Comparison of ENCODE assay signal across 15 cellular contexts in genomic region chr1:1376551-1377226, GRCh38. TPM values are rescaled to one million over a fixed set of nuclear protein-coding genes. Genes with fewer than 3 reads are reported as not detected.
DNase-seq lines count a peak whose midpoint lies in the region; ATAC-seq and TF ChIP-seq lines count a peak whose summit lies in the region.
"Had no signal": no experiment of that assay in that cellular context is flagged by ENCODE, and none has a peak within 500 bp of the region (broad histone marks: within the 10 kb centered on the region; RNA-seq: fewer than 3 reads in every experiment).

No MANE protein-coding gene starts in this region.

- H3K27ac ChIP-seq in breast epithelium: peak overlapping the region; percentile 95 to 98
- H3K27ac ChIP-seq: foreskin keratinocyte, vagina had no signal

- peaks cover 38% of the 10 kb centered on the region for H3K79me2 ChIP-seq in Loucy (ENCODE audit: insufficient read depth, low read length)

- CTCF ChIA-PET in activated CD4-positive, alpha-beta T cell treated with anti-CD3 and anti-CD28 coated beads, Interleukin-2, amount 10 ng/mL, durations not matched to agents 7 days and 5 days (lab: Charles Lee): interaction anchor here (1.1 to 2.9 kb wide), 3 partner anchors 11 to 23 kb away, joined by 4 to 10 read pairs (median 7); partner anchors contain the start of gene CCNL2

- no peak for TF ChIP-seq CTCF in Loucy (conservative IDR thresholded peaks at IDR 0.05; ENCODE audit: low read length)
- TF ChIP-seq CTCF in breast epithelium (IDR thresholded peaks at IDR 0.05): no peak

- no peak for TF ChIP-seq POLR2A in breast epithelium (IDR thresholded peaks at IDR 0.05)

- H2AFZ ChIP-seq in Loucy (ENCODE audit: low read length): no peak overlapping the region

- H3K9me2 ChIP-seq in Loucy (replicated peaks; ENCODE audit: low read depth, low read length): no peaks in the 10 kb centered on the region

- peak overlapping the region; percentile 88 for H3K4me3 Mint-ChIP-seq in activated CD4-positive, alpha-beta T cell treated with anti-CD3 and anti-CD28 coated beads, Interleukin-2, amount 10 ng/mL, durations not matched to agents 7 days and 5 days

- H3K27me3 ChIP-seq in Loucy (ENCODE audit: insufficient read depth, low read length, poor library complexity, severe bottlenecking) (no peaks in the 10 kb centered on the region), breast epithelium (no peaks in the 10 kb centered on the region)
- H3K27me3 ChIP-seq: foreskin keratinocyte, vagina had no signal

- no peak for DNase-seq in activated CD4-positive, alpha-beta T cell treated with anti-CD3 and anti-CD28 coated beads, Interleukin-2, amount 10 ng/mL, durations not matched to agents 7 days and 5 days
- no peak for DNase-seq in activated CD4-positive, alpha-beta T cell treated with anti-CD3 and anti-CD28 coated beads, Interleukin-2, amount 50 U/mL, for 1 hour
- DNase-seq in breast epithelium (ENCODE audit: low spot score in 2 of 2): no peak
- DNase-seq in posterior vena cava (ENCODE audit: low spot score): peak; percentile 72
- DNase-seq in HuH-7.5 (ENCODE audit: low spot score): no peak
- DNase-seq: foreskin keratinocyte, GDM1, left colon, NCI-H526, SW 1271 had no signal

- peak overlapping the region; percentile 97 for H3K27ac Mint-ChIP-seq in activated CD4-positive, alpha-beta T cell treated with anti-CD3 and anti-CD28 coated beads, Interleukin-2, amount 10 ng/mL, durations not matched to agents 7 days and 5 days

- H3K4me1 ChIP-seq in Loucy (ENCODE audit: insufficient read depth, low read length, poor library complexity, severe bottlenecking): peaks cover 30% of the 10 kb centered on the region
- peaks cover 13% of the 10 kb centered on the region in 2 donors for H3K4me1 ChIP-seq in breast epithelium
- H3K4me1 ChIP-seq: foreskin keratinocyte had no signal

- no peaks in the 10 kb centered on the region for H3K27me3 Mint-ChIP-seq in activated CD4-positive, alpha-beta T cell treated with anti-CD3 and anti-CD28 coated beads, Interleukin-2, amount 10 ng/mL, durations not matched to agents 7 days and 5 days

- H3K9me3 ChIP-seq in Loucy (ENCODE audit: insufficient read depth, low read depth, low read length): no peaks in the 10 kb centered on the region
- H3K9me3 ChIP-seq in breast epithelium: no peaks in the 10 kb centered on the region
- H3K9me3 ChIP-seq: HAP-1, vagina had no signal

- H3K4me1 Mint-ChIP-seq in activated CD4-positive, alpha-beta T cell treated with anti-CD3 and anti-CD28 coated beads, Interleukin-2, amount 10 ng/mL, durations not matched to agents 7 days and 5 days: peaks cover 31% of the 10 kb centered on the region

- no peaks in the 10 kb centered on the region for H3F3A ChIP-seq in Loucy (ENCODE audit: low read depth)

- no peaks in the 10 kb centered on the region for H3K9me3 Mint-ChIP-seq in activated CD4-positive, alpha-beta T cell treated with anti-CD3 and anti-CD28 coated beads, Interleukin-2, amount 10 ng/mL, durations not matched to agents 7 days and 5 days

- peaks cover 14% of the 10 kb centered on the region for H4K20me1 ChIP-seq in Loucy (ENCODE audit: insufficient read depth, low read length, poor library complexity, severe bottlenecking)

- peak overlapping the region; percentile 84 for H3K9ac ChIP-seq in Loucy (ENCODE audit: low read depth, low read length, poor library complexity, severe bottlenecking)

- H3K4me2 ChIP-seq in Loucy (ENCODE audit: low read depth, low read length, poor library complexity, severe bottlenecking): peak overlapping the region; percentile 98

- POLR2A ChIA-PET in activated CD4-positive, alpha-beta T cell treated with anti-CD3 and anti-CD28 coated beads, Interleukin-2, amount 10 ng/mL, durations not matched to agents 7 days and 5 days (lab: Charles Lee): interaction anchor here (0.7 kb wide), 1 partner anchor 511 kb away, joined by 3 read pairs; no protein-coding TSS in a partner anchor

- intact Hi-C loops in breast epithelium (cut with DNase I; ENCODE audit: low total_unique reads) (no loop called here), posterior vena cava (cut with DNase I) (loop anchor here in 1 of 2 donors (10.0 kb wide), 1 partner anchor 128 kb away; no protein-coding TSS in a partner anchor)

- no peak for ATAC-seq in HG02763 (IDR thresholded peaks at IDR 0.05; ENCODE audit: unreplicated experiment)
- ATAC-seq in GM19035 (IDR thresholded peaks at IDR 0.05; ENCODE audit: unreplicated experiment): no peak
- ATAC-seq: foreskin keratinocyte, left colon had no signal

- H3K36me3 Mint-ChIP-seq in activated CD4-positive, alpha-beta T cell treated with anti-CD3 and anti-CD28 coated beads, Interleukin-2, amount 10 ng/mL, durations not matched to agents 7 days and 5 days (ENCODE audit: low read depth): peaks cover 12% of the 10 kb centered on the region

- H3K36me3 ChIP-seq in Loucy (ENCODE audit: insufficient read depth, low read length): no peaks in the 10 kb centered on the region
- no peaks in the 10 kb centered on the region for H3K36me3 ChIP-seq in breast epithelium

- peak overlapping the region; percentile 92 for H3K4me3 ChIP-seq in Loucy (ENCODE audit: low read length, poor library complexity, severe bottlenecking)
- no peak overlapping the region for H3K4me3 ChIP-seq in breast epithelium

RNA-seq across cellular contexts. Expression of gene AURKAIP1, which starts 1.7 kb away (rescaled TPM):
- 100 to 1,000 TPM; 101 to 125 TPM for total RNA-seq in activated CD4-positive, alpha-beta T cell treated with anti-CD3 and anti-CD28 coated beads, Interleukin-2, amount 10 ng/mL, durations not matched to agents 7 days and 5 days
- total RNA-seq in breast epithelium (100 to 1,000 TPM in 1 of 3 donors, 10 to 100 TPM in 2; 91.3 to 116 (median 99.6) TPM), posterior vena cava (10 to 100 TPM; 70.9 to 78.8 TPM)

RNA-seq across cellular contexts. Expression of gene MXRA8, which starts 18.3 kb away (rescaled TPM):
- under 1 TPM; 0.15 to 0.30 TPM for total RNA-seq in activated CD4-positive, alpha-beta T cell treated with anti-CD3 and anti-CD28 coated beads, Interleukin-2, amount 10 ng/mL, durations not matched to agents 7 days and 5 days
- 100 to 1,000 TPM in 1 of 3 donors, 10 to 100 TPM in 2; 93.4 to 308 (median 99.8) TPM for total RNA-seq in breast epithelium
- total RNA-seq in posterior vena cava: 100 to 1,000 TPM; 104 to 174 TPM

RNA-seq across cellular contexts. Expression of gene CCNL2, which starts 22.4 kb away (rescaled TPM):
- 100 to 1,000 TPM; 122 to 131 TPM for total RNA-seq in activated CD4-positive, alpha-beta T cell treated with anti-CD3 and anti-CD28 coated beads, Interleukin-2, amount 10 ng/mL, durations not matched to agents 7 days and 5 days
- total RNA-seq in breast epithelium: 100 to 1,000 TPM; 170 to 325 (median 285) TPM
- total RNA-seq in posterior vena cava: 100 to 1,000 TPM; 102 to 109 TPM

RNA-seq across cellular contexts. Expression of gene DVL1, which starts 27.5 kb away (rescaled TPM):
- total RNA-seq in activated CD4-positive, alpha-beta T cell treated with anti-CD3 and anti-CD28 coated beads, Interleukin-2, amount 10 ng/mL, durations not matched to agents 7 days and 5 days: 10 to 100 TPM; 33.0 to 34.0 TPM
- total RNA-seq in breast epithelium (10 to 100 TPM; 55.2 to 70.1 (median 55.2) TPM), posterior vena cava (10 to 100 TPM; 45.9 to 61.9 TPM)

RNA-seq across cellular contexts. Expression of gene MRPL20, which starts 30.4 kb away (rescaled TPM):
- total RNA-seq in activated CD4-positive, alpha-beta T cell treated with anti-CD3 and anti-CD28 coated beads, Interleukin-2, amount 10 ng/mL, durations not matched to agents 7 days and 5 days: 100 to 1,000 TPM in 1 of 2 experiments, 10 to 100 TPM in 1; 98.6 to 107 TPM
- total RNA-seq in breast epithelium: 100 to 1,000 TPM; 127 to 149 (median 147) TPM
- 10 to 100 TPM; 69.7 to 75.0 TPM for total RNA-seq in posterior vena cava

Comparison
In these comparisons a context has a peak if more than half of its experiments do, and no peak if none do; other contexts are left out.
1. RNA of gene MXRA8, which starts 18.3 kb away (total RNA-seq): 104 to 174 TPM in posterior vena cava and 93.4 to 308 TPM in breast epithelium; 0.15 to 0.30 TPM in activated CD4-positive, alpha-beta T cell treated with anti-CD3 and anti-CD28 coated beads, Interleukin-2, amount 10 ng/mL, durations not matched to agents 7 days and 5 days; every median in the first group is over 10 times any median in the second.